9 cellular contexts compared by ENCODE assay signal in genomic region chr1:203289281-203289981, GRCh38. TPM values are rescaled to one million over a fixed set of nuclear protein-coding genes. Genes with fewer than 3 reads are reported as not detected.
DNase-seq lines count a peak whose midpoint lies in the region; ATAC-seq and TF ChIP-seq lines count a peak whose summit lies in the region.
"Had no signal": no experiment of that assay in that cellular context is flagged by ENCODE, and none has a peak within 500 bp of the region (broad histone marks: within the 10 kb centered on the region; RNA-seq: fewer than 3 reads in every experiment).

No MANE protein-coding gene starts in this region.

- H3K27me3 ChIP-seq in vagina: no peaks in the 10 kb centered on the region

- peaks cover 61% of the 10 kb centered on the region for H3K4me1 ChIP-seq in vagina

- TF ChIP-seq POLR2A in erythroblast (IDR thresholded peaks at IDR 0.05; ENCODE audit: low read length) (peak; percentile 10), vagina (IDR thresholded peaks at IDR 0.05) (no peak)

- H3K9me3 ChIP-seq in vagina: no peaks in the 10 kb centered on the region

- H3K36me3 ChIP-seq in vagina: no peaks in the 10 kb centered on the region

- peaks cover 2% of the 10 kb centered on the region for H3K36me3 Mint-ChIP-seq in activated CD8-positive, alpha-beta T cell treated with anti-CD3 and anti-CD28 coated beads for 36 hours (ENCODE audit: low read depth)

- H3K4me3 ChIP-seq in GM08714 (ENCODE audit: low read length) (peak overlapping the region; percentile 49; the same call in 1 of the 2 replicates), vagina (peak overlapping the region in 1 of 2 donors; percentile 23)

- peak overlapping the region; percentile 89 for H3K27ac ChIP-seq in vagina

- no peaks in the 10 kb centered on the region for H3K9me3 Mint-ChIP-seq in activated CD8-positive, alpha-beta T cell treated with anti-CD3 and anti-CD28 coated beads for 36 hours

- H3K27me3 Mint-ChIP-seq in activated CD8-positive, alpha-beta T cell treated with anti-CD3 and anti-CD28 coated beads for 36 hours: peaks cover 1% of the 10 kb centered on the region

- no peak for TF ChIP-seq CTCF in activated CD8-positive, alpha-beta T cell treated with anti-CD3 and anti-CD28 coated beads for 36 hours (IDR thresholded peaks at IDR 0.05)
- TF ChIP-seq CTCF in vagina (IDR thresholded peaks at IDR 0.05): no peak

- CTCF ChIA-PET in activated CD8-positive, alpha-beta T cell treated with anti-CD3 and anti-CD28 coated beads for 36 hours (lab: Charles Lee): interaction anchor here (0.7 to 21.4 kb wide), 10 partner anchors 10 to 199 kb away, joined by 3 to 303 read pairs (median 18); partner anchors contain the start of gene BTG2

- peak overlapping the region; percentile 83 for H3K4me3 Mint-ChIP-seq in activated CD8-positive, alpha-beta T cell treated with anti-CD3 and anti-CD28 coated beads for 36 hours

- intact Hi-C loops in activated CD8-positive, alpha-beta T cell treated with anti-CD3 and anti-CD28 coated beads for 36 hours (cut with micrococcal nuclease): no loop called here
- intact Hi-C loops in vagina (cut with DNase I): no loop called here

- peaks cover 70% of the 10 kb centered on the region for H3K4me1 Mint-ChIP-seq in activated CD8-positive, alpha-beta T cell treated with anti-CD3 and anti-CD28 coated beads for 36 hours (ENCODE audit: low read depth)

- POLR2A ChIA-PET in activated CD8-positive, alpha-beta T cell treated with anti-CD3 and anti-CD28 coated beads for 36 hours (lab: Charles Lee): interaction anchor here (1.0 to 11.5 kb wide), 6 partner anchors 10 to 35 kb away, joined by 4 to 225 read pairs (median 80); partner anchors contain the start of gene BTG2

- DNase-seq in Kasumi-1 (lab: John Stamatoyannopoulos, UW) (peak; percentile 31 to 44), erythroblast (lab: John Stamatoyannopoulos, UW) (peak; percentile 52 to 67), putamen (ENCODE audit: low spot score) (peak; percentile 57), vagina (ENCODE audit: extremely low spot score in 2 of 2) (no peak), AG08395 (ENCODE audit: low spot score) (no peak)
- DNase-seq in activated CD8-positive, alpha-beta T cell treated with anti-CD3 and anti-CD28 coated beads for 36 hours: peak; percentile 97

- H3K27ac Mint-ChIP-seq in activated CD8-positive, alpha-beta T cell treated with anti-CD3 and anti-CD28 coated beads for 36 hours: peak overlapping the region; percentile 100

- ATAC-seq in GM21528 (IDR thresholded peaks at IDR 0.05; ENCODE audit: low FRiP score, unreplicated experiment): peak; percentile 58
- ATAC-seq in activated CD8-positive, alpha-beta T cell treated with anti-CD3 and anti-CD28 coated beads for 36 hours: peak; percentile 70

RNA-seq across cellular contexts. Expression of gene BTG2, which starts 15.9 kb away (rescaled TPM):
- total RNA-seq in activated CD8-positive, alpha-beta T cell treated with anti-CD3 and anti-CD28 coated beads for 36 hours: 100 to 1,000 TPM; 115 TPM
- 191 TPM for total RNA-seq in vagina

RNA-seq across cellular contexts. Expression of gene CHIT1, which starts 60.0 kb away (rescaled TPM):
- total RNA-seq in activated CD8-positive, alpha-beta T cell treated with anti-CD3 and anti-CD28 coated beads for 36 hours: under 1 TPM; 0.56 to 0.74 TPM
- not detected for total RNA-seq in vagina
- total RNA-seq: NCI-H460 had no signal

Comparison
In these comparisons a context has a peak if more than half of its experiments do, and no peak if none do; other contexts are left out.
1. DNase-seq: peak in Kasumi-1 (2 of 2), activated CD8-positive, alpha-beta T cell treated with anti-CD3 and anti-CD28 coated beads for 36 hours (single experiment), erythroblast (2 of 2) and putamen (single experiment); none in vagina (0 of 2) and AG08395 (single experiment).